In genomic region chr7:140165422-140165821, GRCh38 we compare ENCODE assay signal across 1 cellular context.
TF ChIP-seq lines count a peak whose summit lies in the region.

No MANE protein-coding gene starts in this region.

TF ChIP-seq in K562, 482 proteins besides CTCF, POLR2A, EP300 and RAD21 (continued from another document and continues in another):
- TF ChIP-seq, protein P1, sequence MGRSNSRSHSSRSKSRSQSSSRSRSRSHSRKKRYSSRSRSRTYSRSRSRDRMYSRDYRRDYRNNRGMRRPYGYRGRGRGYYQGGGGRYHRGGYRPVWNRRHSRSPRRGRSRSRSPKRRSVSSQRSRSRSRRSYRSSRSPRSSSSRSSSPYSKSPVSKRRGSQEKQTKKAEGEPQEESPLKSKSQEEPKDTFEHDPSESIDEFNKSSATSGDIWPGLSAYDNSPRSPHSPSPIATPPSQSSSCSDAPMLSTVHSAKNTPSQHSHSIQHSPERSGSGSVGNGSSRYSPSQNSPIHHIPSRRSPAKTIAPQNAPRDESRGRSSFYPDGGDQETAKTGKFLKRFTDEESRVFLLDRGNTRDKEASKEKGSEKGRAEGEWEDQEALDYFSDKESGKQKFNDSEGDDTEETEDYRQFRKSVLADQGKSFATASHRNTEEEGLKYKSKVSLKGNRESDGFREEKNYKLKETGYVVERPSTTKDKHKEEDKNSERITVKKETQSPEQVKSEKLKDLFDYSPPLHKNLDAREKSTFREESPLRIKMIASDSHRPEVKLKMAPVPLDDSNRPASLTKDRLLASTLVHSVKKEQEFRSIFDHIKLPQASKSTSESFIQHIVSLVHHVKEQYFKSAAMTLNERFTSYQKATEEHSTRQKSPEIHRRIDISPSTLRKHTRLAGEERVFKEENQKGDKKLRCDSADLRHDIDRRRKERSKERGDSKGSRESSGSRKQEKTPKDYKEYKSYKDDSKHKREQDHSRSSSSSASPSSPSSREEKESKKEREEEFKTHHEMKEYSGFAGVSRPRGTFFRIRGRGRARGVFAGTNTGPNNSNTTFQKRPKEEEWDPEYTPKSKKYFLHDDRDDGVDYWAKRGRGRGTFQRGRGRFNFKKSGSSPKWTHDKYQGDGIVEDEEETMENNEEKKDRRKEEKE (IDR thresholded peaks at IDR 0.05; ENCODE audit: borderline replicate concordance in 1 of 2, control insufficient read depth in 1 of 2, low read depth in 2 of 2, low read length in 1 of 2), result no peak
- TF ChIP-seq ATF7 (IDR thresholded peaks at IDR 0.05) (peak; percentile 87), RHOXF2B (CRISPR knock-in tag; conservative IDR thresholded peaks at IDR 0.05) (no peak), MCM3 (IDR thresholded peaks at IDR 0.05) (no peak), MXI1 (IDR thresholded peaks at IDR 0.05; ENCODE audit: low read depth, low read length) (no peak), ADNP (tag; IDR thresholded peaks at IDR 0.05) (no peak), ZNF707 (CRISPR knock-in tag; conservative IDR thresholded peaks at IDR 0.05) (no peak), MAFK (IDR thresholded peaks at IDR 0.05; ENCODE audit: low read length) (no peak), HNRNPL (IDR thresholded peaks at IDR 0.05; ENCODE audit: low read depth, low read length) (no peak), SREBF2 (CRISPR knock-in tag; IDR thresholded peaks at IDR 0.05) (no peak), SMAD4 (CRISPR knock-in tag; conservative IDR thresholded peaks at IDR 0.05) (peak; percentile 68), SRSF1 (IDR thresholded peaks at IDR 0.05; ENCODE audit: low read depth, low read length) (no peak), PKNOX1 (IDR thresholded peaks at IDR 0.05) (peak; percentile 67), HSF4 (CRISPR knock-in tag; IDR thresholded peaks at IDR 0.05; ENCODE audit: borderline replicate concordance) (no peak), NFRKB (IDR thresholded peaks at IDR 0.05; ENCODE audit: low read depth) (0 out of 2 replicates have a peak, but pooled peaks have one; percentile 3), LCOR (CRISPR knock-in tag; IDR thresholded peaks at IDR 0.05) (no peak), ZNF384 (IDR thresholded peaks at IDR 0.05; ENCODE audit: low read depth, low read length) (no peak), ZKSCAN3 (CRISPR knock-in tag; IDR thresholded peaks at IDR 0.05) (no peak), RBM34 (IDR thresholded peaks at IDR 0.05; ENCODE audit: borderline replicate concordance, insufficient read depth, low read length) (no peak), TRIM25 (IDR thresholded peaks at IDR 0.05; ENCODE audit: borderline replicate concordance) (no peak), ZBTB33 (CRISPR knock-in tag; IDR thresholded peaks at IDR 0.05) (no peak), HES1 (IDR thresholded peaks at IDR 0.05; ENCODE audit: low read depth) (no peak), BRF1 (IDR thresholded peaks at IDR 0.05; ENCODE audit: borderline replicate concordance, extremely low read depth, insufficient read length) (no peak), CXXC5 (CRISPR knock-in tag; IDR thresholded peaks at IDR 0.05) (peak; percentile 22; the same call in 1 of the 2 replicates), SOX6 (IDR thresholded peaks at IDR 0.05) (peak; percentile 15; the same call in 1 of the 2 replicates), CHD4 (IDR thresholded peaks at IDR 0.05; ENCODE audit: insufficient read depth, insufficient replicate concordance, low read depth, low read length, poor library complexity, severe bottlenecking) (no peak), SMAD3 (CRISPR knock-in tag; conservative IDR thresholded peaks at IDR 0.05) (no peak), CEBPB (tag; IDR thresholded peaks at IDR 0.05) (peak; percentile 57), ZNF79 (CRISPR knock-in tag; IDR thresholded peaks at IDR 0.05; ENCODE audit: low read depth) (no peak), TEAD2 (tag; IDR thresholded peaks at IDR 0.05) (no peak), ZSCAN29 (IDR thresholded peaks at IDR 0.05) (no peak), MCM2 (IDR thresholded peaks at IDR 0.05; ENCODE audit: low read depth) (no peak), COPS2 (conservative IDR thresholded peaks at IDR 0.05) (no peak), POLR3A (IDR thresholded peaks at IDR 0.05; ENCODE audit: borderline replicate concordance, extremely low read depth, insufficient read depth, insufficient read length) (no peak), NCOA6 (IDR thresholded peaks at IDR 0.05) (no peak), FOXK1 (CRISPR knock-in tag; IDR thresholded peaks at IDR 0.05; ENCODE audit: borderline replicate concordance) (no peak), ZEB2 (IDR thresholded peaks at IDR 0.05) (peak; percentile 77), KLF6 (CRISPR knock-in tag; IDR thresholded peaks at IDR 0.05; ENCODE audit: borderline replicate concordance) (no peak)
- TF ChIP-seq, protein P2, sequence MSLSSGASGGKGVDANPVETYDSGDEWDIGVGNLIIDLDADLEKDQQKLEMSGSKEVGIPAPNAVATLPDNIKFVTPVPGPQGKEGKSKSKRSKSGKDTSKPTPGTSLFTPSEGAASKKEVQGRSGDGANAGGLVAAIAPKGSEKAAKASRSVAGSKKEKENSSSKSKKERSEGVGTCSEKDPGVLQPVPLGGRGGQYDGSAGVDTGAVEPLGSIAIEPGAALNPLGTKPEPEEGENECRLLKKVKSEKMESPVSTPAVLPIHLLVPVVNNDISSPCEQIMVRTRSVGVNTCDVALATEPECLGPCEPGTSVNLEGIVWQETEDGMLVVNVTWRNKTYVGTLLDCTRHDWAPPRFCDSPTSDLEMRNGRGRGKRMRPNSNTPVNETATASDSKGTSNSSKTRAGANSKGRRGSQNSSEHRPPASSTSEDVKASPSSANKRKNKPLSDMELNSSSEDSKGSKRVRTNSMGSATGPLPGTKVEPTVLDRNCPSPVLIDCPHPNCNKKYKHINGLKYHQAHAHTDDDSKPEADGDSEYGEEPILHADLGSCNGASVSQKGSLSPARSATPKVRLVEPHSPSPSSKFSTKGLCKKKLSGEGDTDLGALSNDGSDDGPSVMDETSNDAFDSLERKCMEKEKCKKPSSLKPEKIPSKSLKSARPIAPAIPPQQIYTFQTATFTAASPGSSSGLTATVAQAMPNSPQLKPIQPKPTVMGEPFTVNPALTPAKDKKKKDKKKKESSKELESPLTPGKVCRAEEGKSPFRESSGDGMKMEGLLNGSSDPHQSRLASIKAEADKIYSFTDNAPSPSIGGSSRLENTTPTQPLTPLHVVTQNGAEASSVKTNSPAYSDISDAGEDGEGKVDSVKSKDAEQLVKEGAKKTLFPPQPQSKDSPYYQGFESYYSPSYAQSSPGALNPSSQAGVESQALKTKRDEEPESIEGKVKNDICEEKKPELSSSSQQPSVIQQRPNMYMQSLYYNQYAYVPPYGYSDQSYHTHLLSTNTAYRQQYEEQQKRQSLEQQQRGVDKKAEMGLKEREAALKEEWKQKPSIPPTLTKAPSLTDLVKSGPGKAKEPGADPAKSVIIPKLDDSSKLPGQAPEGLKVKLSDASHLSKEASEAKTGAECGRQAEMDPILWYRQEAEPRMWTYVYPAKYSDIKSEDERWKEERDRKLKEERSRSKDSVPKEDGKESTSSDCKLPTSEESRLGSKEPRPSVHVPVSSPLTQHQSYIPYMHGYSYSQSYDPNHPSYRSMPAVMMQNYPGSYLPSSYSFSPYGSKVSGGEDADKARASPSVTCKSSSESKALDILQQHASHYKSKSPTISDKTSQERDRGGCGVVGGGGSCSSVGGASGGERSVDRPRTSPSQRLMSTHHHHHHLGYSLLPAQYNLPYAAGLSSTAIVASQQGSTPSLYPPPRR (CRISPR knock-in tag; IDR thresholded peaks at IDR 0.05; ENCODE audit: borderline replicate concordance), result no peak
- TF ChIP-seq, protein P3, sequence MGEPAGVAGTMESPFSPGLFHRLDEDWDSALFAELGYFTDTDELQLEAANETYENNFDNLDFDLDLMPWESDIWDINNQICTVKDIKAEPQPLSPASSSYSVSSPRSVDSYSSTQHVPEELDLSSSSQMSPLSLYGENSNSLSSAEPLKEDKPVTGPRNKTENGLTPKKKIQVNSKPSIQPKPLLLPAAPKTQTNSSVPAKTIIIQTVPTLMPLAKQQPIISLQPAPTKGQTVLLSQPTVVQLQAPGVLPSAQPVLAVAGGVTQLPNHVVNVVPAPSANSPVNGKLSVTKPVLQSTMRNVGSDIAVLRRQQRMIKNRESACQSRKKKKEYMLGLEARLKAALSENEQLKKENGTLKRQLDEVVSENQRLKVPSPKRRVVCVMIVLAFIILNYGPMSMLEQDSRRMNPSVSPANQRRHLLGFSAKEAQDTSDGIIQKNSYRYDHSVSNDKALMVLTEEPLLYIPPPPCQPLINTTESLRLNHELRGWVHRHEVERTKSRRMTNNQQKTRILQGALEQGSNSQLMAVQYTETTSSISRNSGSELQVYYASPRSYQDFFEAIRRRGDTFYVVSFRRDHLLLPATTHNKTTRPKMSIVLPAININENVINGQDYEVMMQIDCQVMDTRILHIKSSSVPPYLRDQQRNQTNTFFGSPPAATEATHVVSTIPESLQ (CRISPR knock-in tag; IDR thresholded peaks at IDR 0.05), result no peak
- TF ChIP-seq, protein P4, sequence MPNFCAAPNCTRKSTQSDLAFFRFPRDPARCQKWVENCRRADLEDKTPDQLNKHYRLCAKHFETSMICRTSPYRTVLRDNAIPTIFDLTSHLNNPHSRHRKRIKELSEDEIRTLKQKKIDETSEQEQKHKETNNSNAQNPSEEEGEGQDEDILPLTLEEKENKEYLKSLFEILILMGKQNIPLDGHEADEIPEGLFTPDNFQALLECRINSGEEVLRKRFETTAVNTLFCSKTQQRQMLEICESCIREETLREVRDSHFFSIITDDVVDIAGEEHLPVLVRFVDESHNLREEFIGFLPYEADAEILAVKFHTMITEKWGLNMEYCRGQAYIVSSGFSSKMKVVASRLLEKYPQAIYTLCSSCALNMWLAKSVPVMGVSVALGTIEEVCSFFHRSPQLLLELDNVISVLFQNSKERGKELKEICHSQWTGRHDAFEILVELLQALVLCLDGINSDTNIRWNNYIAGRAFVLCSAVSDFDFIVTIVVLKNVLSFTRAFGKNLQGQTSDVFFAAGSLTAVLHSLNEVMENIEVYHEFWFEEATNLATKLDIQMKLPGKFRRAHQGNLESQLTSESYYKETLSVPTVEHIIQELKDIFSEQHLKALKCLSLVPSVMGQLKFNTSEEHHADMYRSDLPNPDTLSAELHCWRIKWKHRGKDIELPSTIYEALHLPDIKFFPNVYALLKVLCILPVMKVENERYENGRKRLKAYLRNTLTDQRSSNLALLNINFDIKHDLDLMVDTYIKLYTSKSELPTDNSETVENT (CRISPR knock-in tag; IDR thresholded peaks at IDR 0.05), result no peak
- TF ChIP-seq, protein P5, sequence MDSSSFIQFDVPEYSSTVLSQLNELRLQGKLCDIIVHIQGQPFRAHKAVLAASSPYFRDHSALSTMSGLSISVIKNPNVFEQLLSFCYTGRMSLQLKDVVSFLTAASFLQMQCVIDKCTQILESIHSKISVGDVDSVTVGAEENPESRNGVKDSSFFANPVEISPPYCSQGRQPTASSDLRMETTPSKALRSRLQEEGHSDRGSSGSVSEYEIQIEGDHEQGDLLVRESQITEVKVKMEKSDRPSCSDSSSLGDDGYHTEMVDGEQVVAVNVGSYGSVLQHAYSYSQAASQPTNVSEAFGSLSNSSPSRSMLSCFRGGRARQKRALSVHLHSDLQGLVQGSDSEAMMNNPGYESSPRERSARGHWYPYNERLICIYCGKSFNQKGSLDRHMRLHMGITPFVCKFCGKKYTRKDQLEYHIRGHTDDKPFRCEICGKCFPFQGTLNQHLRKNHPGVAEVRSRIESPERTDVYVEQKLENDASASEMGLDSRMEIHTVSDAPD (CRISPR knock-in tag; IDR thresholded peaks at IDR 0.05), result no peak
- TF ChIP-seq, protein P6, sequence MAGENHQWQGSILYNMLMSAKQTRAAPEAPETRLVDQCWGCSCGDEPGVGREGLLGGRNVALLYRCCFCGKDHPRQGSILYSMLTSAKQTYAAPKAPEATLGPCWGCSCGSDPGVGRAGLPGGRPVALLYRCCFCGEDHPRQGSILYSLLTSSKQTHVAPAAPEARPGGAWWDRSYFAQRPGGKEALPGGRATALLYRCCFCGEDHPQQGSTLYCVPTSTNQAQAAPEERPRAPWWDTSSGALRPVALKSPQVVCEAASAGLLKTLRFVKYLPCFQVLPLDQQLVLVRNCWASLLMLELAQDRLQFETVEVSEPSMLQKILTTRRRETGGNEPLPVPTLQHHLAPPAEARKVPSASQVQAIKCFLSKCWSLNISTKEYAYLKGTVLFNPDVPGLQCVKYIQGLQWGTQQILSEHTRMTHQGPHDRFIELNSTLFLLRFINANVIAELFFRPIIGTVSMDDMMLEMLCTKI (IDR thresholded peaks at IDR 0.05; ENCODE audit: partially characterized antibody), result no peak
- TF ChIP-seq, protein P7, sequence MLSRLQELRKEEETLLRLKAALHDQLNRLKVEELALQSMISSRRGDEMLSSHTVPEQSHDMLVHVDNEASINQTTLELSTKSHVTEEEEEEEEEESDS (CRISPR knock-in tag; IDR thresholded peaks at IDR 0.05), result no peak
